16 cellular contexts compared by ENCODE assay signal in genomic region chr16:22327446-22327775, GRCh38. TPM values are rescaled to one million over a fixed set of nuclear protein-coding genes. Genes with fewer than 3 reads are reported as not detected.
DNase-seq lines count a peak whose midpoint lies in the region; ATAC-seq and TF ChIP-seq lines count a peak whose summit lies in the region.
"Had no signal": no experiment of that assay in that cellular context is flagged by ENCODE, and none has a peak within 500 bp of the region (broad histone marks: within the 10 kb centered on the region; RNA-seq: fewer than 3 reads in every experiment).

No MANE protein-coding gene starts in this region.

- CTCF ChIA-PET in Calu3 (lab: Charles Lee): interaction anchor here (0.5 kb wide), 1 partner anchor 121 kb away, joined by 5 read pairs; the partner anchor contains the start of gene EEF2K
- CTCF ChIA-PET in naive thymus-derived CD4-positive, alpha-beta T cell (lab: Charles Lee): no interaction called here

- peak; percentile 64 for DNase-seq in cardiac septum (ENCODE audit: low spot score)
- no peak for DNase-seq in heart left ventricle
- no peak for DNase-seq in Calu3
- no peak for DNase-seq in naive thymus-derived CD4-positive, alpha-beta T cell
- DNase-seq in upper lobe of right lung: peak; percentile 39
- no peak for DNase-seq in EL
- DNase-seq in progenitor cell of endocrine pancreas (ENCODE audit: low spot score, unreplicated experiment): no peak
- DNase-seq: DMS79 treated with DMSO at 0.1 percent for 48 hours, GM23248, HCEC 1CT, MV-4-11, NCI-H1417, NCI-H1930, NCI-H69, SHP77 treated with DMSO at 0.1 percent for 48 hours had no signal

- POLR2A ChIA-PET in naive thymus-derived CD4-positive, alpha-beta T cell (lab: Charles Lee): no interaction called here

- no TSS peak for BruUV-seq in Calu3 (replicated peaks; lab: Mats Ljungman, UMichigan)

- H3K4me3 Mint-ChIP-seq in Calu3 (ENCODE audit: low read depth, unreplicated experiment) (no peak overlapping the region), progenitor cell of endocrine pancreas (ENCODE audit: low read depth) (no peak overlapping the region)
- peak overlapping the region in 1 of 10 donors; percentile 29 for H3K4me3 Mint-ChIP-seq in naive thymus-derived CD4-positive, alpha-beta T cell
- H3K4me3 Mint-ChIP-seq: CD14-positive monocyte had no signal

- 94 to 97% (median 95%) methylated on average over 5 to 6 of the region's 6 CpGs for WGBS in heart left ventricle, 4 donors

- H3K9me3 ChIP-seq in heart left ventricle: no peaks in the 10 kb centered on the region
- H3K9me3 ChIP-seq in naive thymus-derived CD4-positive, alpha-beta T cell (ENCODE audit: control insufficient read depth in 2 of 3, low read length in 3 of 3): no peaks in the 10 kb centered on the region
- no peaks in the 10 kb centered on the region for H3K9me3 ChIP-seq in upper lobe of right lung

- TF ChIP-seq POLR2A in heart left ventricle (IDR thresholded peaks at IDR 0.05): no peak

- ATAC-seq in heart left ventricle: no peak
- no peak for ATAC-seq in naive thymus-derived CD4-positive, alpha-beta T cell
- no peak for ATAC-seq in upper lobe of right lung

- H3K27me3 Mint-ChIP-seq in Calu3 (ENCODE audit: unreplicated experiment): no peaks in the 10 kb centered on the region
- no peaks in the 10 kb centered on the region for H3K27me3 Mint-ChIP-seq in naive thymus-derived CD4-positive, alpha-beta T cell
- H3K27me3 Mint-ChIP-seq in progenitor cell of endocrine pancreas: no peaks in the 10 kb centered on the region

- H3K9me3 Mint-ChIP-seq in Calu3 (ENCODE audit: low read depth, unreplicated experiment): no peaks in the 10 kb centered on the region
- H3K9me3 Mint-ChIP-seq in naive thymus-derived CD4-positive, alpha-beta T cell: no peaks in the 10 kb centered on the region
- no peaks in the 10 kb centered on the region for H3K9me3 Mint-ChIP-seq in progenitor cell of endocrine pancreas (ENCODE audit: low read depth)
- H3K9me3 Mint-ChIP-seq: CD14-positive monocyte had no signal

- peaks cover 3 to 93% (median 85%) of the 10 kb centered on the region in 9 donors for H3K36me3 ChIP-seq in heart left ventricle
- H3K36me3 ChIP-seq in naive thymus-derived CD4-positive, alpha-beta T cell (ENCODE audit: control insufficient read depth in 2 of 3, insufficient read depth in 3 of 3, low read length in 3 of 3): peaks cover 0 to 87% (median 42%) of the 10 kb centered on the region in 3 experiments
- H3K36me3 ChIP-seq in upper lobe of right lung: peaks cover 74% of the 10 kb centered on the region

- TF ChIP-seq CTCF in heart left ventricle (IDR thresholded peaks at IDR 0.05) (no peak), Calu3 (IDR thresholded peaks at IDR 0.05; ENCODE audit: unreplicated experiment) (no peak), upper lobe of right lung (IDR thresholded peaks at IDR 0.05) (no peak), progenitor cell of endocrine pancreas (IDR thresholded peaks at IDR 0.05; ENCODE audit: unreplicated experiment) (no peak)

- H3K36me3 Mint-ChIP-seq in Calu3 (ENCODE audit: insufficient read depth, unreplicated experiment) (peaks cover 89% of the 10 kb centered on the region), progenitor cell of endocrine pancreas (ENCODE audit: insufficient read depth) (peaks cover 15% of the 10 kb centered on the region)
- H3K36me3 Mint-ChIP-seq in naive thymus-derived CD4-positive, alpha-beta T cell: peaks cover 2 to 52% (median 21%) of the 10 kb centered on the region in 5 donors

- H3K27ac ChIP-seq in heart left ventricle: no peak overlapping the region
- H3K27ac ChIP-seq in naive thymus-derived CD4-positive, alpha-beta T cell (ENCODE audit: low read depth, low read length): peak overlapping the region; percentile 15
- H3K27ac ChIP-seq in upper lobe of right lung: no peak overlapping the region
- H3K27ac ChIP-seq: GM23248 had no signal

- H3K27ac Mint-ChIP-seq in Calu3 (ENCODE audit: unreplicated experiment): peak overlapping the region; percentile 23
- peak overlapping the region in 7 of 9 donors; percentile 33 to 73 (median 59) for H3K27ac Mint-ChIP-seq in naive thymus-derived CD4-positive, alpha-beta T cell
- H3K27ac Mint-ChIP-seq in progenitor cell of endocrine pancreas: no peak overlapping the region

- H3K4me1 ChIP-seq in heart left ventricle (peaks cover 0 to 8% (median 0%) of the 10 kb centered on the region in 12 donors), upper lobe of right lung (no peaks in the 10 kb centered on the region)
- no peaks in the 10 kb centered on the region for H3K4me1 ChIP-seq in naive thymus-derived CD4-positive, alpha-beta T cell (ENCODE audit: control insufficient read depth in 2 of 2, insufficient read depth in 2 of 2, low read length in 2 of 2)

- no peaks in the 10 kb centered on the region for H3K4me1 Mint-ChIP-seq in Calu3 (ENCODE audit: low read depth, unreplicated experiment)
- peaks cover 0 to 20% (median 14%) of the 10 kb centered on the region in 7 donors for H3K4me1 Mint-ChIP-seq in naive thymus-derived CD4-positive, alpha-beta T cell
- no peaks in the 10 kb centered on the region for H3K4me1 Mint-ChIP-seq in progenitor cell of endocrine pancreas (ENCODE audit: low read depth)

- intact Hi-C loops in cardiac septum (cut with DNase I) (loop anchor here (10.0 kb wide), 1 partner anchor 87 kb away; no protein-coding TSS in a partner anchor), heart left ventricle (cut with DNase I) (loop anchor here in 1 of 10 donors (10.0 kb wide), 1 partner anchor 1173 kb away; the partner anchor contains the start of genes DNAH3 and LDAF1), Calu3 (cut with micrococcal nuclease; ENCODE audit: unreplicated experiment) (loop anchor here (10.0 kb wide), 1 partner anchor 1023 kb away; no protein-coding TSS in a partner anchor), upper lobe of right lung (cut with DNase I) (no loop called here)
- intact Hi-C loops in naive thymus-derived CD4-positive, alpha-beta T cell (cut with micrococcal nuclease): loop anchor here in 1 of 2 donors (10.0 kb wide), 1 partner anchor 1023 kb away; no protein-coding TSS in a partner anchor

- H3K4me3 ChIP-seq in heart left ventricle (no peak overlapping the region), upper lobe of right lung (no peak overlapping the region)
- H3K4me3 ChIP-seq in naive thymus-derived CD4-positive, alpha-beta T cell (ENCODE audit: low read length): no peak overlapping the region
- H3K4me3 ChIP-seq: GM23248 had no signal

- H3K27me3 ChIP-seq in heart left ventricle (no peaks in the 10 kb centered on the region), upper lobe of right lung (no peaks in the 10 kb centered on the region)
- no peaks in the 10 kb centered on the region for H3K27me3 ChIP-seq in naive thymus-derived CD4-positive, alpha-beta T cell (ENCODE audit: control insufficient read depth in 2 of 2, insufficient read depth in 2 of 2, low read length in 2 of 2)

RNA-seq across cellular contexts. Expression of gene POLR3E, which starts 30.2 kb away (rescaled TPM):
- total RNA-seq in cardiac septum (32.7 TPM), heart left ventricle (10 to 100 TPM; 27.7 to 72.6 (median 31.3) TPM), Calu3 (2022) (95.2 and 96.4 TPM in 2 replicates), upper lobe of right lung (43.3 TPM), progenitor cell of endocrine pancreas (65.0 and 69.6 TPM in 2 replicates)
- polyA plus RNA-seq in heart left ventricle: 10 to 100 TPM; 15.2 to 36.0 TPM
- total RNA-seq in naive thymus-derived CD4-positive, alpha-beta T cell: 100 to 1,000 TPM in 4 of 5 experiments, 10 to 100 TPM in 1; 60.1 to 232 (median 112) TPM
- 10 to 100 TPM; 11.8 to 19.2 TPM for polyA plus RNA-seq in naive thymus-derived CD4-positive, alpha-beta T cell

RNA-seq across cellular contexts. Expression of gene CDR2, which starts 47.0 kb away (rescaled TPM):
- total RNA-seq in cardiac septum: 8.5 TPM
- 10 to 100 TPM in 1 of 9 donors, 1 to 10 TPM in 8; 4.7 to 12.4 (median 6.0) TPM for total RNA-seq in heart left ventricle
- polyA plus RNA-seq in heart left ventricle: 1 to 10 TPM; 3.7 to 8.4 TPM
- 76.2 and 78.9 TPM in 2 replicates for total RNA-seq in Calu3 (2022)
- 10 to 100 TPM; 28.7 to 91.9 (median 65.6) TPM for total RNA-seq in naive thymus-derived CD4-positive, alpha-beta T cell
- polyA plus RNA-seq in naive thymus-derived CD4-positive, alpha-beta T cell: 100 to 1,000 TPM in 1 of 2 donors, 10 to 100 TPM in 1; 66.0 to 115 TPM
- 25.2 TPM for total RNA-seq in upper lobe of right lung
- total RNA-seq in progenitor cell of endocrine pancreas: 16.6 and 17.7 TPM in 2 replicates

Comparison
In these comparisons a context has a peak if more than half of its experiments do, and no peak if none do; other contexts are left out.
1. DNase-seq: peak in cardiac septum (single experiment) and upper lobe of right lung (single experiment); none in heart left ventricle (0 of 5), Calu3 (single experiment), naive thymus-derived CD4-positive, alpha-beta T cell (0 of 9), EL (single experiment) and progenitor cell of endocrine pancreas (single experiment).